8 cellular contexts compared by ENCODE assay signal in genomic region chr22:41204992-41205900, GRCh38. TPM values are rescaled to one million over a fixed set of nuclear protein-coding genes. Genes with fewer than 3 reads are reported as not detected.
DNase-seq lines count a peak whose midpoint lies in the region; ATAC-seq, FAIRE-seq and TF ChIP-seq lines count a peak whose summit lies in the region.

Gene L3MBTL2 (plus strand): TSS chr22:41205312. CDS start chr22:41205363, 51 bp downstream.

- peak; percentile 100 for FAIRE-seq in GM12891 (lab: Jason Lieb, UNC)

- POLR2A ChIA-PET in T-cell (lab: Charles Lee): no interaction called here

- peak within 1 kb of the TSS; percentile 55 for H3K4ac ChIP-seq in trophoblast cell (ENCODE audit: low read depth, low read length)

- peak within 1 kb of the TSS; percentile 23 for H2BK120ac ChIP-seq in trophoblast cell (ENCODE audit: insufficient read depth, low read length, poor library complexity)

- H4K8ac ChIP-seq in trophoblast cell (ENCODE audit: low read depth, low read length): peak within 1 kb of the TSS; percentile 94

- H4K91ac ChIP-seq in trophoblast cell (ENCODE audit: low read depth, low read length): peak within 1 kb of the TSS; percentile 78

- H2BK5ac ChIP-seq in trophoblast cell (ENCODE audit: low read depth, low read length, poor library complexity): peak within 1 kb of the TSS; percentile 79

- no peaks in the 10 kb centered on the region for H3K9me3 ChIP-seq in trophoblast cell (ENCODE audit: insufficient read depth, low read depth, low read length)
- no peaks in the 10 kb centered on the region for H3K9me3 ChIP-seq in transverse colon

- CTCF ChIA-PET in T-cell (lab: Charles Lee): no interaction called here

- H3K9ac ChIP-seq in trophoblast cell (ENCODE audit: low read length): peak within 1 kb of the TSS; percentile 86

- TF ChIP-seq POLR2A in GM12891 (IDR thresholded peaks at IDR 0.05; ENCODE audit: low read depth, low read length) (peak; percentile 79), transverse colon (IDR thresholded peaks at IDR 0.05) (peak; percentile 46)

- H3K36me3 ChIP-seq in trophoblast cell (ENCODE audit: control insufficient read depth in 1 of 2, insufficient read depth in 2 of 2, low read length in 2 of 2): peaks cover 3 to 4% of the 10 kb centered on the region in 2 experiments
- peaks cover 0 to 3% (median 0%) of the 10 kb centered on the region in 4 donors for H3K36me3 ChIP-seq in transverse colon

- TF ChIP-seq EP300 in transverse colon (IDR thresholded peaks at IDR 0.05; ENCODE audit: low read depth): no peak

- peak within 1 kb of the TSS; percentile 96 for H2AFZ ChIP-seq in trophoblast cell (ENCODE audit: insufficient read depth, low read length, poor library complexity)

- peaks cover 0 to 3% of the 10 kb centered on the region in 2 donors for H3K27me3 Mint-ChIP-seq in T-cell

- peak within 1 kb of the TSS; percentile 82 for H3K18ac ChIP-seq in trophoblast cell (ENCODE audit: low read length)

- peaks cover 3% of the 10 kb centered on the region for H3K79me2 ChIP-seq in trophoblast cell (ENCODE audit: control insufficient read depth, insufficient read depth, low read length, poor library complexity)

- in situ Hi-C loops in transverse colon (cut with MboI; ENCODE audit: low pct_ligation_motif_present in 1 of 4, low pct_unique_long_range_greater_than_20kb in 1 of 4, low sequenced_read_pairs in 3 of 4): no loop called here

- H3K4me3 ChIP-seq in trophoblast cell (ENCODE audit: low read depth, low read length) (peak within 1 kb of the TSS; percentile 85), transverse colon (peak within 1 kb of the TSS; percentile 74 to 92 (median 83))

- intact Hi-C loops in cardiac septum (cut with DNase I): loop anchor here (5.0 kb wide), 1 partner anchor 82 kb away; the partner anchor contains the start of gene RANGAP1
- intact Hi-C loops in transverse colon (cut with DNase I; ENCODE audit: low total_unique reads): no loop called here

- peaks cover 3% of the 10 kb centered on the region for H3K79me1 ChIP-seq in trophoblast cell (ENCODE audit: low read length)

- peak within 1 kb of the TSS; percentile 69 for H3K4me2 ChIP-seq in trophoblast cell (ENCODE audit: low read length)

- ATAC-seq in HG02840 (IDR thresholded peaks at IDR 0.05; ENCODE audit: low FRiP score, unreplicated experiment) (peak; percentile 96), T-cell (replicated peaks in 1 of 4) (peak; percentile 100)

- H3K4me3 Mint-ChIP-seq in T-cell: peak within 1 kb of the TSS; percentile 89 to 96 (median 90)

- H3K27ac ChIP-seq in adipose tissue (ENCODE audit: low read depth, low read length) (no peak within 1 kb of the TSS), trophoblast cell (ENCODE audit: low read depth, low read length) (peak within 1 kb of the TSS; percentile 6), transverse colon (peak within 1 kb of the TSS; percentile 80 to 91 (median 88))

- H3K23ac ChIP-seq in trophoblast cell (ENCODE audit: low read length): no peak within 1 kb of the TSS

- H3K4me1 Mint-ChIP-seq in T-cell: peaks cover 40 to 47% (median 42%) of the 10 kb centered on the region in 3 donors

- H3K27ac Mint-ChIP-seq in T-cell: peak within 1 kb of the TSS; percentile 83 to 93

- H4K12ac ChIP-seq in trophoblast cell (ENCODE audit: low read depth, low read length): peak within 1 kb of the TSS; percentile 55

- H3K4me1 ChIP-seq in trophoblast cell (ENCODE audit: control insufficient read depth in 1 of 2, insufficient read depth in 2 of 2, low read length in 2 of 2): peaks cover 4 to 6% of the 10 kb centered on the region in 2 experiments
- peaks cover 7 to 12% (median 9%) of the 10 kb centered on the region in 4 donors for H3K4me1 ChIP-seq in transverse colon

- DNase-seq in GM12891 (ENCODE audit: insufficient read length, low spot score): peak; percentile 97
- DNase-seq in NCI-H1436 treated with DMSO at 0.1 percent for 48 hours (lab: John Stamatoyannopoulos, UW): peak; percentile 84
- peak; percentile 94 to 100 (median 98) for DNase-seq in T-cell
- peak; percentile 99 for DNase-seq in cardiac septum (ENCODE audit: low spot score)
- DNase-seq in trophoblast cell: peak; percentile 96 to 99
- DNase-seq in transverse colon: peak; percentile 98

- WGBS in adipose tissue, 3 donors: 2% methylated on average over 47 of the region's 47 CpGs
- no CpG with 5 or more reads among the region's 47 CpGs for WGBS in trophoblast cell (ENCODE audit: extremely low coverage, insufficient coverage, insufficient read length)
- 0 to 1% methylated on average over 1 to 44 of the region's 47 CpGs for WGBS in transverse colon (ENCODE audit: low coverage in 1 of 2), 2 donors

- H2BK12ac ChIP-seq in trophoblast cell (ENCODE audit: low read length): no peak within 1 kb of the TSS

- H3K36me3 Mint-ChIP-seq in T-cell: peaks cover 12% of the 10 kb centered on the region

- peak within 1 kb of the TSS; percentile 47 for H3K14ac ChIP-seq in trophoblast cell (ENCODE audit: low read length)

- H3K9me3 Mint-ChIP-seq in T-cell: no peaks in the 10 kb centered on the region

- H3K27me3 ChIP-seq in trophoblast cell (ENCODE audit: insufficient read depth, low read length) (no peaks in the 10 kb centered on the region), transverse colon (no peaks in the 10 kb centered on the region)

- TF ChIP-seq CTCF in transverse colon (IDR thresholded peaks at IDR 0.05): no peak

- peak within 1 kb of the TSS; percentile 33 for H2AK5ac ChIP-seq in trophoblast cell (ENCODE audit: low read length)

TF ChIP-seq in GM12891, 5 proteins besides CTCF, POLR2A, EP300 and RAD21:
- TF ChIP-seq POLR2AphosphoS5 (IDR thresholded peaks at IDR 0.05; ENCODE audit: low read depth, low read length) (peak; percentile 77), POU2F2 (IDR thresholded peaks at IDR 0.05; ENCODE audit: low read depth, low read length) (no peak), PAX5 (IDR thresholded peaks at IDR 0.05; ENCODE audit: insufficient read depth, low read length, severe bottlenecking) (no peak), SPI1 (IDR thresholded peaks at IDR 0.05; ENCODE audit: low read depth, low read length) (0 out of 2 replicates have a peak, but pooled peaks have one; percentile 12), TAF1 (IDR thresholded peaks at IDR 0.05; ENCODE audit: low read depth, low read length) (peak; percentile 77)

RNA-seq across cellular contexts. Expression of gene L3MBTL2, which starts in this region (rescaled TPM):
- 17.4 TPM for polyA plus RNA-seq in GM12891 (2012; ENCODE audit: low read depth, missing spikeins)
- total RNA-seq in T-cell (10 to 100 TPM; 31.5 to 46.1 (median 42.1) TPM), cardiac septum (14.2 TPM), transverse colon (10 to 100 TPM in 3 of 4 donors, 1 to 10 TPM in 1; 9.1 to 32.4 (median 14.5) TPM)
- 10 to 100 TPM in 2 of 3 donors, 1 to 10 TPM in 1; 7.0 to 13.7 (median 10.1) TPM for polyA plus RNA-seq in adipose tissue
- 9.8 and 10.5 TPM in 2 replicates for polyA plus RNA-seq in trophoblast cell (2013)
